Comparison of ENCODE assay signal across 17 cellular contexts in the genomic region with DNA sequence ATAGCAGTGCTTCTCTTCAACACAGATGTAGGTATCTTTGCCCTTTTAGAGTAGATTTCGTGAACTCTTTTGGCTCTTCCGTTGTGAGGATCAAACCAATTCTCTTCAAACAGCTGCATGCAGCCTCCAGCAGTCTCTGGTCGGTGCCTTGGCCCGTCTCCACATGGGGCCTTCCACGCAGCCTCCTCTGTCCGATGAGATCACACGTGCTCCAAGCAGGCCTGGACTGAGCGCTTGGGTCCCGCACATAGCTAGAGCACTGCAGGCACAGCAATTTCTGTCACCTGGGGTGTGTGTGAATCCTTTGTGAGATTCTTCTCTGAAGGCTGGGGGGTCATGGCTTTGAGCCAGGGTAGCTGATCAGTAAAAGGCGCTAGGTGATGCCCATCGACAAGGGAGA.
"Had no signal": no experiment of that assay in that cellular context is flagged by ENCODE, and none has a peak within 500 bp of the region (broad histone marks: within the 10 kb centered on the region; RNA-seq: fewer than 3 reads in every experiment).

No MANE protein-coding gene starts in this region.

- DNase-seq: activated B cell treated with CpG ODN at 0.5 μM for 24 hours; activated CD4-positive, alpha-beta memory T cell treated with anti-CD3 and anti-CD28 coated beads for 36 hours; activated CD4-positive, alpha-beta T cell treated with anti-CD3 and anti-CD28 coated beads for 4 hours; activated gamma-delta T cell treated with Interleukin-2 at 50 U/mL for 16 hours; activated T-cell treated with anti-CD3 and anti-CD28 coated beads for 4 hours; hippocampal formation; naive thymus-derived CD8-positive, alpha-beta T cell; retina; stomach; T-helper 1 cell; T-helper 9 cell; trophoblast cell had no signal

- H3K36me3 ChIP-seq: cardiac muscle cell, neutrophil, stomach had no signal

- ATAC-seq: activated naive CD4-positive, alpha-beta T cell treated with anti-CD3 and anti-CD28 coated beads, Interleukin-2, amount 50 U/mL, for 72 hours; esophagus mucosa; naive thymus-derived CD8-positive, alpha-beta T cell had no signal

- H3K27ac ChIP-seq: cardiac muscle cell, neutrophil, stomach had no signal

- H3K4me3 ChIP-seq: cardiac muscle cell, skin epidermis, stomach had no signal

- H3K9me3 ChIP-seq: neutrophil had no signal

- H3K27me3 ChIP-seq: cardiac muscle cell, neutrophil, stomach had no signal
